ENCODE assay signal across 1 cellular context in the genomic region with DNA sequence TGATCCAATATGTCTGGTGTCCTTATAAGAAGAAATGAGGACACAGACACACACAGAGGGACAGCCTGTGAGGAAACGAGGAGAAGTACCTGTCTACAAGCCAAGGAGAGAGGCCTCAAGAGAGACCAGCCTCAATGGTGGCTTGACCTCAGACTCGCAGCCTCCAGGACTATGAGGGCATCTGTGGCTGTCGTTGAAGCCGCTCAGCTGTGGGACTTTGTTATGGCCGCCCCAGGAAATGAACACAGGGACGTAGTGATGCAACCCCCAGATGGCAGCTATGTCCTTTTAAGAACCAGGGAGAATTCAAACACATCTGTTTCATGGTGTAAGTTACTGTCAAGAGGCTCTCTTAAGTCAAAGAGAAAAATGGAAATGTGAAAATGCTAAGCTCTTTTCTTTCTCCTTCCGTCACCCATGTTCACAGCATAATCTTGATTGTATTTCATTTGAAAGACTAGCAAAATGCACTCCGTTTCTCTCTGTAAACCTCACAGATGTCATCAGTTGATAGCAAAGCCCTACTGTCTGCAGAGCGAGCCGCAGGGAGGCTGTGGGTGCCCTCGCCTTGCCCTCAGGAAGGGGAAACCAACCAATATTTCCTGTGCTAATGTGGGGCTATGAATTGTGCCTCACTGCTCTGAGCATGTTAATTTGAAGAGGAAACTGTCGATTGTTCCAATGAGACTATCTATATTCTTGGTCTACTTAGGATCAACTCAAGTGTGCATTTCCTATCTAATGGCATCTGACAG.
TF ChIP-seq lines count a peak whose summit lies in the region.

No MANE protein-coding gene starts in this region.

TF ChIP-seq in GM23338, 12 proteins besides CTCF, POLR2A, EP300 and RAD21:
- no peak for TF ChIP-seq REST (IDR thresholded peaks at IDR 0.05; ENCODE audit: unreplicated experiment)
TF ChIP-seq in GM23338: peak in this region for 0.
